ENCODE assay signal across 22 cellular contexts in genomic region chr5:74624501-74624900, GRCh38. TPM values are rescaled to one million over a fixed set of nuclear protein-coding genes. Genes with fewer than 3 reads are reported as not detected.
DNase-seq lines count a peak whose midpoint lies in the region; ATAC-seq, FAIRE-seq and TF ChIP-seq lines count a peak whose summit lies in the region.
"Had no signal": no experiment of that assay in that cellular context is flagged by ENCODE, and none has a peak within 500 bp of the region (broad histone marks: within the 10 kb centered on the region; RNA-seq: fewer than 3 reads in every experiment).

No MANE protein-coding gene starts in this region.

- H3K27ac ChIP-seq in kidney (ENCODE audit: low read depth in 2 of 2, low read length in 2 of 2): no peak overlapping the region
- H3K27ac ChIP-seq in smooth muscle cell (ENCODE audit: low read depth): peak overlapping the region; percentile 43
- H3K27ac ChIP-seq: right atrium auricular region, SJSA1, suprapubic skin had no signal

- no peak overlapping the region for H3K4me2 ChIP-seq in smooth muscle cell

- no peak for FAIRE-seq in kidney (lab: Jason Lieb, UNC)
- FAIRE-seq: colon had no signal

- no peak overlapping the region for H2AFZ ChIP-seq in smooth muscle cell (ENCODE audit: low read depth)

- WGBS in smooth muscle cell (ENCODE audit: low lambda C conversion rate): 70% methylated on average over 4 of the region's 4 CpGs

- H3K9me3 ChIP-seq in kidney (ENCODE audit: control insufficient read depth in 1 of 2, low read length in 2 of 2) (no peaks in the 10 kb centered on the region), smooth muscle cell (replicated peaks; ENCODE audit: low read depth) (no peaks in the 10 kb centered on the region)
- H3K9me3 ChIP-seq: HAP-1, mucosa of descending colon, right atrium auricular region, SJSA1, suprapubic skin had no signal

- no peak for ATAC-seq in HG03354 (IDR thresholded peaks at IDR 0.05; ENCODE audit: poor library complexity, severe bottlenecking, unreplicated experiment)
- ATAC-seq: left colon, mucosa of descending colon had no signal

- peaks cover 45% of the 10 kb centered on the region for H3F3A ChIP-seq in smooth muscle cell (ENCODE audit: low read depth)

- peaks cover 17% of the 10 kb centered on the region for H4K20me1 ChIP-seq in smooth muscle cell (ENCODE audit: low read depth)

- H3K27me3 ChIP-seq in smooth muscle cell (ENCODE audit: low read depth): no peaks in the 10 kb centered on the region
- H3K27me3 ChIP-seq: right atrium auricular region, SJSA1, suprapubic skin had no signal

- TF ChIP-seq CTCF in kidney (IDR thresholded peaks at IDR 0.05; ENCODE audit: borderline replicate concordance, extremely low read depth, insufficient read depth) (no peak), smooth muscle cell (IDR thresholded peaks at IDR 0.05; ENCODE audit: borderline replicate concordance, insufficient read depth, poor library complexity, severe bottlenecking) (no peak)

- H3K4me1 ChIP-seq in kidney (ENCODE audit: control insufficient read depth in 1 of 2, insufficient read depth in 1 of 2, low read depth in 1 of 2, low read length in 2 of 2) (no peaks in the 10 kb centered on the region), smooth muscle cell (ENCODE audit: low read depth) (peaks cover 39% of the 10 kb centered on the region)
- H3K4me1 ChIP-seq: right atrium auricular region had no signal

- H3K9ac ChIP-seq in kidney (ENCODE audit: low read length in 2 of 2) (no peak overlapping the region), smooth muscle cell (ENCODE audit: low read depth) (no peak overlapping the region)

- intact Hi-C loops in kidney (cut with DNase I): no loop called here

- no peaks in the 10 kb centered on the region for H3K36me3 ChIP-seq in kidney (ENCODE audit: control insufficient read depth in 1 of 2, insufficient read depth in 2 of 2, low read length in 2 of 2)
- no peaks in the 10 kb centered on the region for H3K36me3 ChIP-seq in smooth muscle cell (ENCODE audit: low read depth)
- H3K36me3 ChIP-seq: HAP-1, right atrium auricular region, suprapubic skin had no signal

- H3K79me2 ChIP-seq in smooth muscle cell (ENCODE audit: low read depth): peaks cover 5% of the 10 kb centered on the region

- peak; percentile 61 for DNase-seq in M059J (ENCODE audit: low read depth)
- peak; percentile 72 for DNase-seq in astrocyte of the hippocampus (ENCODE audit: low read depth, low spot score)
- peak; percentile 75 for DNase-seq in kidney
- no peak for DNase-seq in smooth muscle cell (lab: John Stamatoyannopoulos, UW; ENCODE audit: unreplicated experiment)
- no peak for DNase-seq in KG1 (lab: John Stamatoyannopoulos, UW)
- no peak for DNase-seq in medulla oblongata (ENCODE audit: extremely low spot score)
- DNase-seq: activated CD4-positive, alpha-beta T cell treated with anti-CD3 and anti-CD28 coated beads, Interleukin-2, amount 50 U/mL, for 4 hours; activated naive CD4-positive, alpha-beta T cell treated with anti-CD3 and anti-CD28 coated beads for 36 hours; anterior cingulate cortex; CD4-positive, alpha-beta memory T cell; DMS79 treated with DMSO at 0.1 percent for 48 hours; left colon; mucosa of descending colon; NCI-H526 treated with DMSO at 0.1 percent for 48 hours; stimulated activated CD4-positive, alpha-beta T cell treated with anti-CD3 and anti-CD28 coated beads, Interleukin-15, amount 100 ng/mL, for 24 hours; T-helper 2 cell had no signal

- H3K4me3 ChIP-seq in kidney (ENCODE audit: low read length in 2 of 2): no peak overlapping the region
- H3K4me3 ChIP-seq in smooth muscle cell: no peak overlapping the region
- H3K4me3 ChIP-seq: HAP-1, mucosa of descending colon, right atrium auricular region, SJSA1, suprapubic skin had no signal

RNA-seq across cellular contexts. Expression of gene ENC1, which starts 16.0 kb away (rescaled TPM):
- 38.8 and 48.1 TPM in 2 replicates for total RNA-seq in M059J (2014; rRNA removed; shearing (Covaris generic))
- total RNA-seq in kidney (7.5 TPM), smooth muscle cell (110 and 117 TPM in 2 replicates)
- polyA plus RNA-seq in kidney (ENCODE audit: insufficient read depth, low read depth, low replicate concordance) (5.3 TPM), smooth muscle cell (17.4 and 73.4 TPM in 2 replicates)

Comparison
In these comparisons a context has a peak if more than half of its experiments do, and no peak if none do; other contexts are left out.
1. DNase-seq: peak in M059J (single experiment), astrocyte of the hippocampus (single experiment) and kidney (single experiment); none in smooth muscle cell (single experiment), KG1 (single experiment) and medulla oblongata (single experiment).